ENCODE assay signal across 26 cellular contexts in the genomic region with DNA sequence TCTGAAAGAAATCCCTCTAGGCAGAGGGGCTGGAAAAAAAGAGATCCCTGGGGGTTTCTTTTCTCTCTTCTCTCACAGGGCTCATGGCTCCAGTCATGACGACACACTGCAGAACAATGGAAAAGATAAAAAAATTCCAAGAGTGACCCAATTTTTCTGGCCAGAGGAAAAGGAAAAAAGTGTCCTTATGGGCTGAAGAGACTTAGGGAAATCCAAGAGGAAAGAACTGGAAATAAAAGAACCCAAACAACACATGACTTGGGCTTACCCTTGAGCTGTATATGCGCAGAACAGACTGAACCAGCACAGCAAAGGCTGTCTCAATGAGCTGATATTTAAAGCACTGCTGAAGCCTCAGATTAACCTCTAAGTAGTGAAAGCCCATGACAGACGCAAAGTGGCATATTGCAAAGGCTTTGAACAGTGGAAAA.
DNase-seq lines count a peak whose midpoint lies in the region; ATAC-seq, FAIRE-seq and TF ChIP-seq lines count a peak whose summit lies in the region.
"Had no signal": no experiment of that assay in that cellular context is flagged by ENCODE, and none has a peak within 500 bp of the region (broad histone marks: within the 10 kb centered on the region; RNA-seq: fewer than 3 reads in every experiment).

No MANE protein-coding gene starts in this region.

- DNase-seq in D721Med (ENCODE audit: insufficient read length, low spot score) = peak; percentile 42
- DNase-seq in dermis blood vessel endothelial cell = peak; percentile 59
- DNase-seq in heart left ventricle = peak in 1 of 5 donors; percentile 9
- no peak for DNase-seq in mesothelial cell of epicardium (ENCODE audit: low spot score in 2 of 2, unreplicated experiment in 2 of 2)
- DNase-seq in MV-4-11 (lab: John Stamatoyannopoulos, UW) = no peak
- DNase-seq: CD4-positive, alpha-beta memory T cell; DMS53; EL; HFFc6; IMR-90; NCI-H1048; NCI-H146; NCI-H2081; NCI-H446 treated with DMSO at 0.1 percent for 48 hours; NCI-H69; SHP77 had no signal

- peak overlapping the region in 10 of 12 donors; percentile 7 to 62 (median 34) for H3K27ac ChIP-seq in heart left ventricle
- H3K27ac ChIP-seq: A549, BLaER1, SK-N-MC had no signal

- H3K4me3 Mint-ChIP-seq in mesothelial cell of epicardium = no peak overlapping the region
- H3K4me3 Mint-ChIP-seq: CD4-positive, alpha-beta memory T cell; HFFc6 had no signal

- no peaks in the 10 kb centered on the region for H3K27me3 ChIP-seq in heart left ventricle
- H3K27me3 ChIP-seq: BLaER1 had no signal

- peak; percentile 93 for FAIRE-seq in D721Med (lab: Jason Lieb, UNC)
- FAIRE-seq: A549, GM12891, GM19239, H54, RCC 7860 had no signal

- no peak overlapping the region for H3K4me3 ChIP-seq in heart left ventricle
- H3K4me3 ChIP-seq: A549, BLaER1, SK-N-MC had no signal

- no peak for TF ChIP-seq POLR2A in heart left ventricle (IDR thresholded peaks at IDR 0.05)

- intact Hi-C loops in heart left ventricle (cut with DNase I) = no loop called here

- H3K4me1 ChIP-seq in heart left ventricle = peaks cover 0 to 37% (median 15%) of the 10 kb centered on the region in 12 donors
- H3K4me1 ChIP-seq: A549, BLaER1 had no signal

- H3K27me3 Mint-ChIP-seq in mesothelial cell of epicardium (ENCODE audit: low read depth) = no peaks in the 10 kb centered on the region
- H3K27me3 Mint-ChIP-seq: CD4-positive, alpha-beta memory T cell had no signal

- peaks cover 3% of the 10 kb centered on the region for H3K9me3 Mint-ChIP-seq in mesothelial cell of epicardium
- H3K9me3 Mint-ChIP-seq: HFFc6 had no signal

- WGBS in heart left ventricle, 4 donors = 24 to 29% (median 28%) methylated on average over 3 of the region's 3 CpGs

- ATAC-seq in heart left ventricle = peak; percentile 75 to 86 (median 84)
- no peak for ATAC-seq in GM19324 (IDR thresholded peaks at IDR 0.05; ENCODE audit: low FRiP score, unreplicated experiment)
- no peak for ATAC-seq in HG02588 (IDR thresholded peaks at IDR 0.05; ENCODE audit: unreplicated experiment)
- no peak for ATAC-seq in GM21526 (IDR thresholded peaks at IDR 0.05; ENCODE audit: low FRiP score, unreplicated experiment)
- ATAC-seq: A549 had no signal

- peaks cover 38% of the 10 kb centered on the region for H3K36me3 Mint-ChIP-seq in mesothelial cell of epicardium

- H3K4me1 Mint-ChIP-seq in mesothelial cell of epicardium = no peaks in the 10 kb centered on the region

- peak overlapping the region; percentile 13 for H3K27ac Mint-ChIP-seq in mesothelial cell of epicardium
- H3K27ac Mint-ChIP-seq: CD4-positive, alpha-beta memory T cell had no signal

- TF ChIP-seq CTCF in D721Med (IDR thresholded peaks at IDR 0.05; ENCODE audit: insufficient read depth, missing control alignments) (no peak), heart left ventricle (IDR thresholded peaks at IDR 0.05) (no peak), mesothelial cell of epicardium (IDR thresholded peaks at IDR 0.05; ENCODE audit: unreplicated experiment) (no peak)

- no peaks in the 10 kb centered on the region for H3K9me3 ChIP-seq in heart left ventricle
- H3K9me3 ChIP-seq: A549, BLaER1 had no signal

- peaks cover 0 to 38% (median 19%) of the 10 kb centered on the region in 9 donors for H3K36me3 ChIP-seq in heart left ventricle

Comparison
In these comparisons a context has a peak if more than half of its experiments do, and no peak if none do; other contexts are left out.
1. DNase-seq: peak in D721Med (single experiment) and dermis blood vessel endothelial cell (single experiment); none in mesothelial cell of epicardium (0 of 2) and MV-4-11 (single experiment).
2. ATAC-seq: peak in heart left ventricle (4 of 4); none in GM19324 (single experiment), HG02588 (single experiment) and GM21526 (single experiment).